In the genomic region with DNA sequence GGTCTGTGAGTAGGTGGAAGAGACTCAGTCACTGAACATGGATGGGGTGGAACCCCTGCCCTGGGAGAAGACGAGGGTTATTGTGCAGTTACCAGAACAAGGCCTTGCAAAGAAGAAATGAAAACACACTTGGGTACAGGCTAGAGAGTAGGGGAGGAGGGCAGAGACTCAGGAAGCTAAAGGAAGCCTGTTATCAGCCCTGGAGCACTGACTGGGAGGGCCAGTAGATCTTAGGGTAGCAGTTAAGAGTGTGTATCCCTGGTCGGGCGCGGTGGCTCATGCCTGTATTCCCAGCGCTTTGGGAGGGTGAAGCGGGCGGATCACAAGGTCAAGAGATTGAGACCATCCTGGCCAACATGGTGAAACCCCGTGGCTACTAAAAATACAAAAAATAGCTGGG, we compare ENCODE assay signal across 23 cellular contexts.
"Had no signal": no experiment of that assay in that cellular context is flagged by ENCODE, and none has a peak within 500 bp of the region (broad histone marks: within the 10 kb centered on the region; RNA-seq: fewer than 3 reads in every experiment).

No MANE protein-coding gene starts in this region.

- H3K27me3 ChIP-seq: gastroesophageal sphincter, spleen had no signal

- DNase-seq: effector CD4-positive, alpha-beta T cell; endodermal cell; kidney; left cardiac atrium; left ventricle myocardium inferior; lower lobe of right lung; midbrain; psoas muscle; retina; spleen; stimulated activated CD4-positive, alpha-beta T cell treated with anti-CD3 and anti-CD28 coated beads, Interleukin-2, amount 100 ng/mL, for 24 hours; stimulated activated CD4-positive, alpha-beta T cell treated with anti-CD3 and anti-CD28 coated beads, Interleukin-4, amount 100 ng/mL, for 4 hours; stimulated activated naive B cell treated with anti-CD40 and anti-IgM and Interleukin-4, amounts not matched to agents 10 μg/mL and 1 μg/mL and 100 μg/mL, for 72 hours; stimulated activated naive CD8-positive, alpha-beta T cell treated with anti-CD3 and anti-CD28 coated beads, Interleukin-15, amount 100 ng/mL, for 72 hours; trophoblast cell had no signal

- H3K4me1 ChIP-seq: parathyroid adenoma, psoas muscle had no signal

- H3K4me1 Mint-ChIP-seq: endodermal cell; memory B cell; stimulated activated naive B cell treated with anti-CD40 and anti-IgM and Interleukin-4, amounts not matched to agents 10 μg/mL and 1 μg/mL and 100 μg/mL, for 72 hours; stimulated activated naive CD8-positive, alpha-beta T cell treated with anti-CD3 and anti-CD28 coated beads, Interleukin-15, amount 100 ng/mL, for 72 hours had no signal

- H3K9me3 ChIP-seq: gastroesophageal sphincter, left ventricle myocardium inferior, lower lobe of right lung, psoas muscle, spleen, thoracic aorta had no signal

- H3K4me3 ChIP-seq: coronary artery, gastroesophageal sphincter, left ventricle myocardium inferior, lower lobe of right lung, psoas muscle, spleen, thoracic aorta had no signal

- H3K27ac Mint-ChIP-seq: endodermal cell; memory B cell; natural killer cell treated with Interleukin-12 subunit alpha and Interleukin-12 subunit beta and Interleukin-15 and Interleukin-18, amount 100 ng/mL, for 72 hours; stimulated activated naive B cell treated with anti-CD40 and anti-IgM and Interleukin-4, amounts not matched to agents 10 μg/mL and 1 μg/mL and 100 μg/mL, for 72 hours; stimulated activated naive CD8-positive, alpha-beta T cell treated with anti-CD3 and anti-CD28 coated beads, Interleukin-15, amount 100 ng/mL, for 72 hours had no signal

- H3K9me3 Mint-ChIP-seq: endodermal cell; memory B cell; natural killer cell treated with Interleukin-12 subunit alpha and Interleukin-12 subunit beta and Interleukin-15 and Interleukin-18, amount 100 ng/mL, for 72 hours; stimulated activated naive B cell treated with anti-CD40 and anti-IgM and Interleukin-4, amounts not matched to agents 10 μg/mL and 1 μg/mL and 100 μg/mL, for 72 hours had no signal

- H3K36me3 ChIP-seq: gastroesophageal sphincter, left ventricle myocardium inferior, lower lobe of right lung, spleen, thoracic aorta had no signal

- H3K36me3 Mint-ChIP-seq: memory B cell; natural killer cell treated with Interleukin-12 subunit alpha and Interleukin-12 subunit beta and Interleukin-15 and Interleukin-18, amount 100 ng/mL, for 72 hours; stimulated activated naive B cell treated with anti-CD40 and anti-IgM and Interleukin-4, amounts not matched to agents 10 μg/mL and 1 μg/mL and 100 μg/mL, for 72 hours had no signal

- ATAC-seq: esophagus mucosa; gastroesophageal sphincter; left cardiac atrium; lower lobe of right lung; sciatic nerve; stimulated activated naive B cell treated with anti-CD40 and anti-IgM and Interleukin-4, amounts not matched to agents 10 μg/mL and 1 μg/mL and 100 μg/mL, for 72 hours; stimulated activated naive CD8-positive, alpha-beta T cell treated with anti-CD3 and anti-CD28 coated beads, Interleukin-15, amount 100 ng/mL, for 72 hours had no signal

- H3K4me3 Mint-ChIP-seq: endodermal cell; memory B cell; natural killer cell treated with Interleukin-12 subunit alpha and Interleukin-12 subunit beta and Interleukin-15 and Interleukin-18, amount 100 ng/mL, for 72 hours; stimulated activated naive B cell treated with anti-CD40 and anti-IgM and Interleukin-4, amounts not matched to agents 10 μg/mL and 1 μg/mL and 100 μg/mL, for 72 hours; stimulated activated naive CD8-positive, alpha-beta T cell treated with anti-CD3 and anti-CD28 coated beads, Interleukin-15, amount 100 ng/mL, for 72 hours had no signal

- H3K27ac ChIP-seq: gastroesophageal sphincter, left ventricle myocardium inferior, lower lobe of right lung, parathyroid adenoma, psoas muscle, spleen, thoracic aorta had no signal
